In the genomic region with DNA sequence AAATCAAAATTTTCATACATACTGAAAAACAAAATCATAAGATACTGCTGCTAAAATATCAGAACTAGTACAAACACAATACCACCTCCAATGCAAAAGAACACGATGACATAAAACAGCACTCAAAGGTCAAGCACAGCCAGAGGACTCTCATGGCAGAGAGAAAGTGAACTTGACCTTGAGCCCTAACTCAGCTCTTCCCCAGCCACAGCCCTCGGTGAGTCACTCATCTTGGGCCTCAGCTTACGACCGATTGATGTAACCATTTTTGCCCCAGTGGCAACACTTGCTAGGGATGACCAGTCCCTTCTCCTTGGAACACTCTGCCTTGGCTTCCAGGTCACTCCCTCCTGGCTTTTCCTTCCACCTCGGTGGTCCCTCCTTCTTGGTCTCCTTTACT, we compare ENCODE assay signal across 11 cellular contexts.
DNase-seq lines count a peak whose midpoint lies in the region; ATAC-seq, FAIRE-seq and TF ChIP-seq lines count a peak whose summit lies in the region.
"Had no signal": no experiment of that assay in that cellular context is flagged by ENCODE, and none has a peak within 500 bp of the region (broad histone marks: within the 10 kb centered on the region; RNA-seq: fewer than 3 reads in every experiment).

No MANE protein-coding gene starts in this region.

- no peak overlapping the region for H3K4me3 ChIP-seq in pancreas
- H3K4me3 ChIP-seq: tibial nerve had no signal

- peak in 3 of 4 donors; percentile 34 to 45 (median 39) for ATAC-seq in pancreas
- ATAC-seq in HG02970 (IDR thresholded peaks at IDR 0.05; ENCODE audit: low FRiP score, unreplicated experiment) = no peak

- H3K4me1 ChIP-seq in pancreas = no peaks in the 10 kb centered on the region

- no peaks in the 10 kb centered on the region for H3K36me3 ChIP-seq in pancreas
- H3K36me3 ChIP-seq: tibial nerve had no signal

- no peak for TF ChIP-seq CTCF in pancreas (IDR thresholded peaks at IDR 0.05)

- H3K9me3 ChIP-seq in pancreas = no peaks in the 10 kb centered on the region
- H3K9me3 ChIP-seq: tibial nerve had no signal

- intact Hi-C loops in pancreas (cut with DNase I) = no loop called here

- WGBS in pancreas, 2 donors = 77 to 83% methylated on average over 5 of the region's 5 CpGs

- no peak overlapping the region for H3K27ac ChIP-seq in pancreas

- no peaks in the 10 kb centered on the region for H3K27me3 ChIP-seq in pancreas
- H3K27me3 ChIP-seq: tibial nerve had no signal

- DNase-seq in CD1c-positive myeloid dendritic cell (ENCODE audit: extremely low spot score) (peak; percentile 53), RCC 7860 (ENCODE audit: low spot score) (peak; percentile 67), fibroblast of the conjunctiva (ENCODE audit: low read depth) (peak; percentile 63), pancreas (no peak), NCI-H1436 treated with DMSO at 0.1 percent for 48 hours (lab: John Stamatoyannopoulos, UW) (no peak), iPS-NIHi11 (ENCODE audit: low spot score) (no peak)
- no peak for DNase-seq in stimulated activated CD4-positive, alpha-beta T cell treated with anti-CD3 and anti-CD28 coated beads, Interleukin-1b, Interleukin-23, amount 100 ng/mL, for 48 hours
- DNase-seq: DMS 273 treated with DMSO at 0.1 percent for 48 hours, NCI-H524 treated with DMSO at 0.1 percent for 48 hours had no signal

- FAIRE-seq in RCC 7860 (lab: Jason Lieb, UNC) = peak; percentile 87
- no peak for FAIRE-seq in pancreas (lab: Jason Lieb, UNC)

Comparison
In these comparisons a context has a peak if more than half of its experiments do, and no peak if none do; other contexts are left out.
1. DNase-seq: peak in CD1c-positive myeloid dendritic cell (single experiment), RCC 7860 (single experiment) and fibroblast of the conjunctiva (single experiment); none in pancreas (0 of 6), NCI-H1436 treated with DMSO at 0.1 percent for 48 hours (single experiment), stimulated activated CD4-positive, alpha-beta T cell treated with anti-CD3 and anti-CD28 coated beads, Interleukin-1b, Interleukin-23, amount 100 ng/mL, for 48 hours (single experiment) and iPS-NIHi11 (single experiment).